Comparison of ENCODE assay signal across 4 cellular contexts in genomic region chr4:81062001-81062400, GRCh38.
"Had no signal": no experiment of that assay in that cellular context is flagged by ENCODE, and none has a peak within 500 bp of the region (broad histone marks: within the 10 kb centered on the region; RNA-seq: fewer than 3 reads in every experiment).

No MANE protein-coding gene starts in this region.

- H3K4me2 ChIP-seq: GM23338 had no signal

- H2AFZ ChIP-seq: GM23338 had no signal

- H3K4me3 ChIP-seq: GM23338 had no signal

- DNase-seq: H9, HCEC 1CT, KBM-7 had no signal
